Comparison of ENCODE assay signal across 15 cellular contexts in genomic region chr20:34546751-34547181, GRCh38. TPM values are rescaled to one million over a fixed set of nuclear protein-coding genes. Genes with fewer than 3 reads are reported as not detected.
DNase-seq lines count a peak whose midpoint lies in the region; ATAC-seq, FAIRE-seq and TF ChIP-seq lines count a peak whose summit lies in the region.
"Had no signal": no experiment of that assay in that cellular context is flagged by ENCODE, and none has a peak within 500 bp of the region (broad histone marks: within the 10 kb centered on the region; RNA-seq: fewer than 3 reads in every experiment).

No MANE protein-coding gene starts in this region.

- H3K4me3 ChIP-seq in HepG2 (replicated peaks in 1 of 3; ENCODE audit: insufficient read depth in 1 of 3, low read depth in 2 of 3, low read length in 3 of 3), result no peak overlapping the region
- H3K4me3 ChIP-seq in right lobe of liver, result no peak overlapping the region
- H3K4me3 ChIP-seq: MG63, psoas muscle had no signal

- no peaks in the 10 kb centered on the region for H3K79me2 ChIP-seq in HepG2 (ENCODE audit: insufficient read depth, low read length)

- POLR2A ChIA-PET in HepG2 (lab: Yijun Ruan, JAX), result no interaction called here

- 89% methylated on average over 11 of the region's 11 CpGs for WGBS in HepG2 (ENCODE audit: low lambda C conversion rate)
- WGBS in right lobe of liver (ENCODE audit: insufficient coverage, low coverage, low lambda C conversion rate, missing lambda C conversion rate), result 95% methylated on average over 11 of the region's 11 CpGs

- peak overlapping the region in 2 of 5 experiments; percentile 6 to 13 for H3K4me3 Mint-ChIP-seq in brain
- H3K4me3 Mint-ChIP-seq: activated naive CD8-positive, alpha-beta T cell had no signal

- H3K4me1 ChIP-seq in HepG2 (ENCODE audit: insufficient read depth, low read length) (peaks cover 29% of the 10 kb centered on the region), right lobe of liver (no peaks in the 10 kb centered on the region)
- H3K4me1 ChIP-seq: psoas muscle had no signal

- no peaks in the 10 kb centered on the region for H4K20me1 ChIP-seq in HepG2 (ENCODE audit: insufficient read depth, low read length)

- H3K9me3 Mint-ChIP-seq in brain, result peaks cover 0 to 4% (median 0%) of the 10 kb centered on the region in 5 experiments

- H3K9ac ChIP-seq in HepG2 (ENCODE audit: insufficient read depth, low read depth, low read length), result no peak overlapping the region

- no peak overlapping the region for H2AFZ ChIP-seq in HepG2 (ENCODE audit: low read length)

- H3K27me3 Mint-ChIP-seq in brain, result no peaks in the 10 kb centered on the region
- H3K27me3 Mint-ChIP-seq: activated naive CD8-positive, alpha-beta T cell had no signal

- no peak overlapping the region for H3K4me2 ChIP-seq in HepG2 (ENCODE audit: low read depth, low read length)

- peaks cover 0 to 9% of the 10 kb centered on the region in 2 experiments; a peak in 1 of 5 replicates for H3K36me3 ChIP-seq in HepG2 (replicated peaks in 1 of 2; ENCODE audit: control insufficient read depth in 1 of 2, insufficient read depth in 2 of 2, low read length in 2 of 2)
- H3K36me3 ChIP-seq in right lobe of liver, result peaks cover 0 to under 1% (median 0%) of the 10 kb centered on the region in 4 donors

- no peak for TF ChIP-seq EP300 in HepG2 (IDR thresholded peaks at IDR 0.05; ENCODE audit: low read depth in 2 of 2, low read length in 2 of 2)
- no peak for TF ChIP-seq EP300 in HepG2 (CRISPR knock-in tag; IDR thresholded peaks at IDR 0.05; ENCODE audit: borderline replicate concordance)

- ATAC-seq in HepG2 (no peak; the same call in 2 of the 3 replicates), right lobe of liver (no peak), GM19328 (IDR thresholded peaks at IDR 0.05; ENCODE audit: unreplicated experiment) (no peak), GM18861 (IDR thresholded peaks at IDR 0.05; ENCODE audit: unreplicated experiment) (no peak), HG03354 (IDR thresholded peaks at IDR 0.05; ENCODE audit: poor library complexity, severe bottlenecking, unreplicated experiment) (no peak)
- ATAC-seq: psoas muscle had no signal

- no peak for TF ChIP-seq RAD21 in HepG2 (CRISPR knock-in tag; IDR thresholded peaks at IDR 0.05)

- FAIRE-seq in HepG2 (lab: Jason Lieb, UNC), result no peak
- FAIRE-seq: urothelium cell line had no signal

- no peak for DNase-seq in HepG2 (ENCODE audit: low spot score)
- DNase-seq in right lobe of liver, result no peak
- peak; percentile 46 for DNase-seq in NCI-H2196 (lab: John Stamatoyannopoulos, UW; ENCODE audit: unreplicated experiment)
- DNase-seq in KBM-7, result no peak
- DNase-seq: DND-41; mesendoderm; MG63; psoas muscle; stimulated activated CD4-positive, alpha-beta T cell treated with anti-CD3 and anti-CD28 coated beads, Interleukin-2, amount 100 ng/mL, for 24 hours had no signal

- BruUV-seq in HepG2 (replicated peaks; lab: Mats Ljungman, UMichigan), result no TSS peak

- peaks cover 29% of the 10 kb centered on the region for H3K4me1 Mint-ChIP-seq in brain

- TF ChIP-seq CTCF in HepG2 (CRISPR knock-in tag; IDR thresholded peaks at IDR 0.05) (no peak), right lobe of liver (IDR thresholded peaks at IDR 0.05) (no peak), brain (conservative IDR thresholded peaks at IDR 0.05) (no peak)

- H3K36me3 Mint-ChIP-seq in brain, result no peaks in the 10 kb centered on the region
- H3K36me3 Mint-ChIP-seq: activated naive CD8-positive, alpha-beta T cell had no signal

- H3K27ac Mint-ChIP-seq in brain, result peak overlapping the region in 3 of 5 experiments; percentile 9 to 62 (median 61)
- H3K27ac Mint-ChIP-seq: activated naive CD8-positive, alpha-beta T cell had no signal

- intact Hi-C loops in HepG2 (cut with micrococcal nuclease; ENCODE audit: unreplicated experiment) (no loop called here), right lobe of liver (cut with DNase I) (loop anchor here in 1 of 2 donors (10.0 kb wide), 1 partner anchor 158 kb away; the partner anchor contains the start of gene TP53INP2)

- H3K27ac ChIP-seq in HepG2 (ENCODE audit: extremely low read length, insufficient read depth, low read length), result no peak overlapping the region
- H3K27ac ChIP-seq in right lobe of liver, result no peak overlapping the region
- H3K27ac ChIP-seq: psoas muscle had no signal

- in situ Hi-C loops in HepG2 (cut with HindIII; ENCODE audit: extremely low pct_ligation_motif_present, low pct_unique_long_range_greater_than_20kb), result no loop called here
- in situ Hi-C loops in KBM-7 (cut with MboI; ENCODE audit: low pct_unique_long_range_greater_than_20kb, low sequenced_read_pairs), result no loop called here

- CTCF ChIA-PET in HepG2 (lab: Yijun Ruan, JAX; ENCODE audit: low intra/inter-chr PET ratio, low total read pairs), result no interaction called here

- H3K27me3 ChIP-seq in HepG2 (ENCODE audit: control insufficient read depth in 1 of 2, insufficient read depth in 2 of 2, low read length in 2 of 2), result no peaks in the 10 kb centered on the region
- H3K27me3 ChIP-seq in right lobe of liver, result no peaks in the 10 kb centered on the region
- H3K27me3 ChIP-seq: MG63 had no signal

- TF ChIP-seq POLR2A in HepG2 (IDR thresholded peaks at IDR 0.05; ENCODE audit: insufficient read depth in 1 of 2, low read depth in 2 of 2, low read length in 2 of 2), result no peak
- no peak for TF ChIP-seq POLR2A in right lobe of liver (IDR thresholded peaks at IDR 0.05)

- H3K9me3 ChIP-seq in HepG2 (ENCODE audit: low read length) (no peaks in the 10 kb centered on the region), right lobe of liver (no peaks in the 10 kb centered on the region)
- H3K9me3 ChIP-seq: MG63, psoas muscle had no signal

TF ChIP-seq in HepG2, 621 proteins besides CTCF, POLR2A, EP300 and RAD21:
- TF ChIP-seq NFIC (IDR thresholded peaks at IDR 0.05; ENCODE audit: low read length), result no peak
- TF ChIP-seq ZNF883 (CRISPR knock-in tag; IDR thresholded peaks at IDR 0.05; ENCODE audit: not compliant biosample characterization), result peak; percentile 47
- TF ChIP-seq NR2F1 (CRISPR knock-in tag; IDR thresholded peaks at IDR 0.05), result no peak

RNA-seq across cellular contexts. Expression of gene MAP1LC3A, which starts 11.8 kb away (rescaled TPM):
- total RNA-seq in HepG2 (2016; rRNA removed; fragmentation: Illumina TruSeq; extraction: Trizol), result not detected in 2 replicates
- total RNA-seq in HepG2 (2016; cell fraction: cytosol; rRNA removed; fragmentation: Illumina TruSeq; extraction: Trizol; ENCODE audit: low read depth), result not detected in 2 replicates
- not detected in 2 replicates for total RNA-seq in HepG2 (2016; cell fraction: insoluble cytoplasmic fraction; rRNA removed; fragmentation: Illumina TruSeq; extraction: Trizol)
- total RNA-seq in HepG2 (2016; cell fraction: membrane; rRNA removed; fragmentation: Illumina TruSeq; extraction: Trizol), result not detected in 2 replicates
- not detected in 2 replicates for total RNA-seq in HepG2 (2016; cell fraction: nucleus; rRNA removed; fragmentation: Illumina TruSeq; extraction: Trizol)
- not detected in 2 replicates for polyA plus RNA-seq in HepG2 (2011; rRNA removed)
- polyA plus RNA-seq in HepG2 (2011; cell fraction: cytosol; rRNA removed), result not detected in 2 replicates
- 0.17 TPM in 1 of 2 replicates, not detected in the other for polyA plus RNA-seq in HepG2 (2011; cell fraction: nucleus; rRNA removed)
- not detected in 2 replicates for polyA plus RNA-seq in HepG2 (2012)
- not detected in 2 replicates for polyA plus RNA-seq in HepG2 (2016; cell fraction: cytosol; fragmentation: Illumina TruSeq; extraction: Trizol; ENCODE audit: low read depth)
- polyA plus RNA-seq in HepG2 (2016; cell fraction: insoluble cytoplasmic fraction; fragmentation: Illumina TruSeq; extraction: Trizol; ENCODE audit: low read depth), result not detected in 2 replicates
- not detected in 2 replicates for polyA plus RNA-seq in HepG2 (2016; cell fraction: membrane; fragmentation: Illumina TruSeq; extraction: Trizol; ENCODE audit: low read depth)
- polyA plus RNA-seq in HepG2 (2016; cell fraction: nucleus; fragmentation: Illumina TruSeq; extraction: Trizol; ENCODE audit: insufficient read depth, low read depth), result not detected in 2 replicates
- not detected in 2 replicates for polyA minus RNA-seq in HepG2 (2011; rRNA and poly(A)+ RNA removed; ENCODE audit: low replicate concordance)
- polyA minus RNA-seq in HepG2 (2011; cell fraction: cytosol; rRNA and poly(A)+ RNA removed), result not detected in 2 replicates
- not detected in 2 replicates for polyA minus RNA-seq in HepG2 (2011; cell fraction: nucleus; rRNA and poly(A)+ RNA removed)
- total RNA-seq in right lobe of liver, result 10 to 100 TPM; 14.4 to 39.6 (median 26.3) TPM
- polyA plus RNA-seq in brain (ENCODE audit: insufficient read depth, low read depth, low replicate concordance), result 298 TPM

RNA-seq across cellular contexts. Expression of gene DYNLRB1, which starts 30.5 kb away (rescaled TPM):
- 140 and 151 TPM in 2 replicates for total RNA-seq in HepG2 (2016; rRNA removed; fragmentation: Illumina TruSeq; extraction: Trizol)
- total RNA-seq in HepG2 (2016; cell fraction: cytosol; rRNA removed; fragmentation: Illumina TruSeq; extraction: Trizol; ENCODE audit: low read depth), result 70.8 and 95.6 TPM in 2 replicates
- 132 and 137 TPM in 2 replicates for total RNA-seq in HepG2 (2016; cell fraction: insoluble cytoplasmic fraction; rRNA removed; fragmentation: Illumina TruSeq; extraction: Trizol)
- 86.4 and 104 TPM in 2 replicates for total RNA-seq in HepG2 (2016; cell fraction: membrane; rRNA removed; fragmentation: Illumina TruSeq; extraction: Trizol)
- total RNA-seq in HepG2 (2016; cell fraction: nucleus; rRNA removed; fragmentation: Illumina TruSeq; extraction: Trizol), result 52.8 and 64.0 TPM in 2 replicates
- polyA plus RNA-seq in HepG2 (2011; rRNA removed), result 244 and 285 TPM in 2 replicates
- 208 and 234 TPM in 2 replicates for polyA plus RNA-seq in HepG2 (2011; cell fraction: cytosol; rRNA removed)
- 71.4 and 86.5 TPM in 2 replicates for polyA plus RNA-seq in HepG2 (2011; cell fraction: nucleus; rRNA removed)
- polyA plus RNA-seq in HepG2 (2012), result 331 and 366 TPM in 2 replicates
- polyA plus RNA-seq in HepG2 (2016; cell fraction: cytosol; fragmentation: Illumina TruSeq; extraction: Trizol; ENCODE audit: low read depth), result 170 and 195 TPM in 2 replicates
- polyA plus RNA-seq in HepG2 (2016; cell fraction: insoluble cytoplasmic fraction; fragmentation: Illumina TruSeq; extraction: Trizol; ENCODE audit: low read depth), result 370 and 446 TPM in 2 replicates
- polyA plus RNA-seq in HepG2 (2016; cell fraction: membrane; fragmentation: Illumina TruSeq; extraction: Trizol; ENCODE audit: low read depth), result 217 and 229 TPM in 2 replicates
- polyA plus RNA-seq in HepG2 (2016; cell fraction: nucleus; fragmentation: Illumina TruSeq; extraction: Trizol; ENCODE audit: insufficient read depth, low read depth), result 196 and 204 TPM in 2 replicates
- polyA minus RNA-seq in HepG2 (2011; rRNA and poly(A)+ RNA removed; ENCODE audit: low replicate concordance), result 201 and 224 TPM in 2 replicates
- polyA minus RNA-seq in HepG2 (2011; cell fraction: cytosol; rRNA and poly(A)+ RNA removed), result 65.3 and 87.8 TPM in 2 replicates
- polyA minus RNA-seq in HepG2 (2011; cell fraction: nucleus; rRNA and poly(A)+ RNA removed), result 48.7 and 54.5 TPM in 2 replicates
- total RNA-seq in right lobe of liver, result 10 to 100 TPM; 34.8 to 84.3 (median 42.7) TPM
- 1,097 TPM for polyA plus RNA-seq in brain (ENCODE audit: insufficient read depth, low read depth, low replicate concordance)

Comparison
In these comparisons a context has a peak if more than half of its experiments do, and no peak if none do; other contexts are left out.
1. RNA of gene MAP1LC3A, which starts 11.8 kb away (total RNA-seq): 14.4 to 39.6 TPM in right lobe of liver; not detected in HepG2; every median in the first group is over 10 times any median in the second.